Comparison of ENCODE assay signal across 8 cellular contexts in the genomic region with DNA sequence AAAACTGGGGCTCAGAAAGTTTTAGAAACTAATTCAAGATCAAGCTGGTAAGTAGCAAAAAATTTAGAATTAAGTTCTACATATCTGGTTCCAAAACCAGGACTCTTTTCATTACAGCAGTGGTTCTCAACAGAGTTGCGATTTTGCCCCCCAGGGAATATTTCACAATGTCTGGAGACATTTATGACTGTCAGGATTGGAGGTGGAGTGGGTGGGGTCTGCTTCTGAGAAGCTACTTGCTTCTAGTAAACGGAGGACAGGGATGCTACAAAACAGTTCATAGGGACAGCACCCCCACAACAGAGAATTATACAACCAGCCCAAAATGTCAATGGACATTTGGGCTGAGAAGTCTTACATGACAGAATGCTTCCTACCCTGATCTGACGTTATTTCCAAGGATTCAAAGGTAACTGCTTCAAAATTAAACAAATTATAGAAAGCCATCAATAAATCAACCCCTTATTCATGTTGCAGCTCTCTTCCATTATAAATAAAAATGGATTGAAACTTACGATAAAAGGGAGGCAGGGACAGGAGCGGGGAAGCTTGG. TPM values are rescaled to one million over a fixed set of nuclear protein-coding genes. Genes with fewer than 3 reads are reported as not detected.
DNase-seq lines count a peak whose midpoint lies in the region; ATAC-seq and TF ChIP-seq lines count a peak whose summit lies in the region.

No MANE protein-coding gene starts in this region.

- H3K9me3 ChIP-seq in DND-41 (ENCODE audit: insufficient read depth, low read length, severe bottlenecking): no peaks in the 10 kb centered on the region

- ATAC-seq in DND-41 (ENCODE audit: insufficient read depth, low read depth): no peak
- no peak for ATAC-seq in GM18502 (IDR thresholded peaks at IDR 0.05; ENCODE audit: poor library complexity, unreplicated experiment)
- ATAC-seq in HG02884 (IDR thresholded peaks at IDR 0.05; ENCODE audit: unreplicated experiment): no peak

- TF ChIP-seq POLR2A in NB4 (IDR thresholded peaks at IDR 0.05; ENCODE audit: extremely low read depth, insufficient read length): no peak

- no peaks in the 10 kb centered on the region for H4K20me1 ChIP-seq in DND-41 (ENCODE audit: insufficient read depth, low read length)

- H3K36me3 ChIP-seq in DND-41 (ENCODE audit: insufficient read depth, low read length): no peaks in the 10 kb centered on the region

- peaks cover 23% of the 10 kb centered on the region for H3K27me3 ChIP-seq in DND-41 (ENCODE audit: insufficient read depth, low read length, poor library complexity)

- H3K79me2 ChIP-seq in DND-41 (ENCODE audit: insufficient read depth, low read length): no peaks in the 10 kb centered on the region

- DNase-seq in DND-41: no peak
- peak; percentile 62 for DNase-seq in NB4 (ENCODE audit: low read depth)
- no peak for DNase-seq in coronary artery (ENCODE audit: low spot score)
- DNase-seq in myocyte (ENCODE audit: low read depth): peak; percentile 6
- no peak for DNase-seq in OCI-M1 (lab: John Stamatoyannopoulos, UW)
- no peak for DNase-seq in mucosa of gallbladder (ENCODE audit: low spot score)

- TF ChIP-seq CTCF in DND-41 (IDR thresholded peaks at IDR 0.05; ENCODE audit: borderline replicate concordance, extremely low read depth, low read length, poor library complexity, severe bottlenecking) (no peak), NB4 (IDR thresholded peaks at IDR 0.05; ENCODE audit: low read depth, low read length) (no peak), coronary artery (IDR thresholded peaks at IDR 0.05) (no peak)

- peak overlapping the region; percentile 76 for H3K9ac ChIP-seq in DND-41 (ENCODE audit: low read depth, low read length)

- H3K4me2 ChIP-seq in DND-41 (ENCODE audit: insufficient read depth, low read length): peak overlapping the region; percentile 88

- peak overlapping the region; percentile 90 for H2AFZ ChIP-seq in DND-41 (ENCODE audit: low read depth, low read length)

- peaks cover 19% of the 10 kb centered on the region for H3K4me1 ChIP-seq in DND-41 (ENCODE audit: insufficient read depth, low read length)

- H3K27ac ChIP-seq in DND-41 (ENCODE audit: low read length) (no peak overlapping the region), coronary artery (peak overlapping the region; percentile 77 to 91)

- H3K4me3 ChIP-seq in DND-41 (ENCODE audit: low read depth in 1 of 2, low read length in 2 of 2): peak overlapping the region; percentile 51 to 97
- H3K4me3 ChIP-seq in NB4 (ENCODE audit: low read depth, low read length): peak overlapping the region; percentile 88
- H3K4me3 ChIP-seq in coronary artery: peak overlapping the region; percentile 94

RNA-seq across cellular contexts. Expression of gene SPATA7, which starts 0.7 kb away (rescaled TPM):
- total RNA-seq in myocyte: 12.1 and 14.5 TPM in 2 replicates
- 3.5 TPM for polyA plus RNA-seq in myocyte (2012)
- total RNA-seq in mucosa of gallbladder: 17.9 TPM

Comparison
In these comparisons a context has a peak if more than half of its experiments do, and no peak if none do; other contexts are left out.
1. DNase-seq: peak in NB4 (single experiment) and myocyte (single experiment); none in DND-41 (single experiment), coronary artery (single experiment), OCI-M1 (single experiment) and mucosa of gallbladder (single experiment).
2. Peak in every context shown above with its lines, with median percentiles within 50 percentile points of each other: H3K4me3 ChIP-seq.